9 cellular contexts compared by ENCODE assay signal in genomic region chr3:132536442-132537153, GRCh38.
A peak's percentile ranks its signal among the peaks of the same experiment; 100 is the strongest.
DNase-seq lines count a peak whose midpoint lies in the region; ATAC-seq and TF ChIP-seq lines count a peak whose summit lies in the region.
"Had no signal": no experiment of that assay in that cellular context is flagged by ENCODE, and none has a peak within 500 bp of the region (broad histone marks: within the 10 kb centered on the region; RNA-seq: fewer than 3 reads in every experiment).

No MANE protein-coding gene starts in this region.

- peaks cover 13% of the 10 kb centered on the region for H3K79me1 ChIP-seq in mesenchymal stem cell (replicated peaks; ENCODE audit: low read length, poor library complexity, severe bottlenecking)

- no peak overlapping the region for H2AFZ ChIP-seq in mesenchymal stem cell (ENCODE audit: low read depth, low read length)

- H3K14ac ChIP-seq in mesenchymal stem cell (ENCODE audit: low read length in 2 of 2): no peak overlapping the region

- H4K8ac ChIP-seq in mesenchymal stem cell (ENCODE audit: low read length): peak overlapping the region; percentile 57

- no peak overlapping the region for H2BK5ac ChIP-seq in mesenchymal stem cell (ENCODE audit: low read depth, low read length, poor library complexity, severe bottlenecking)

- H3K4ac ChIP-seq in mesenchymal stem cell (ENCODE audit: low read depth in 1 of 2, low read length in 2 of 2): peak overlapping the region in 1 of 2 experiments; percentile 31

- H3K36me3 ChIP-seq in mesenchymal stem cell (ENCODE audit: control insufficient read depth in 1 of 2, insufficient read depth in 2 of 2, low read depth in 1 of 2, low read length in 2 of 2) (peaks cover 20 to 80% of the 10 kb centered on the region in 2 experiments), prostate gland (no peaks in the 10 kb centered on the region)

- H3K9me3 Mint-ChIP-seq in activated naive CD8-positive, alpha-beta T cell treated with anti-CD3 and anti-CD28 coated beads, Interleukin-2, amount 50 U/mL, for 24 hours: no peaks in the 10 kb centered on the region

- no peak overlapping the region for H3K4me3 ChIP-seq in mesenchymal stem cell (ENCODE audit: insufficient read depth in 1 of 2, low read depth in 1 of 2, low read length in 2 of 2)
- H3K4me3 ChIP-seq in prostate gland: no peak overlapping the region

- peak; percentile 16 for ATAC-seq in HG03432 (IDR thresholded peaks at IDR 0.05; ENCODE audit: unreplicated experiment)
- peak; percentile 93 for ATAC-seq in activated naive CD8-positive, alpha-beta T cell treated with anti-CD3 and anti-CD28 coated beads, Interleukin-2, amount 50 U/mL, for 24 hours

- no peaks in the 10 kb centered on the region for H3K27me3 Mint-ChIP-seq in activated naive CD8-positive, alpha-beta T cell treated with anti-CD3 and anti-CD28 coated beads, Interleukin-2, amount 50 U/mL, for 24 hours

- DNase-seq in ELR (ENCODE audit: low read depth): peak; percentile 47
- DNase-seq in activated naive CD8-positive, alpha-beta T cell treated with anti-CD3 and anti-CD28 coated beads, Interleukin-2, amount 50 U/mL, for 24 hours: no peak
- DNase-seq in mesenchymal stem cell: peak; percentile 26
- DNase-seq in DMS153 treated with DMSO at 0.1 percent for 48 hours (lab: John Stamatoyannopoulos, UW; ENCODE audit: unreplicated experiment): no peak
- DNase-seq in prostate gland (ENCODE audit: low spot score): no peak
- no peak for DNase-seq in cortex of kidney (lab: John Stamatoyannopoulos, UW)
- no peak for DNase-seq in SKM-1 (lab: John Stamatoyannopoulos, UW; ENCODE audit: unreplicated experiment)

- H3K36me3 Mint-ChIP-seq in activated naive CD8-positive, alpha-beta T cell treated with anti-CD3 and anti-CD28 coated beads, Interleukin-2, amount 50 U/mL, for 24 hours (ENCODE audit: low read depth): peaks cover 35% of the 10 kb centered on the region

- H3K9ac ChIP-seq in mesenchymal stem cell (ENCODE audit: low read length): peak overlapping the region; percentile 85

- H3K4me1 ChIP-seq in mesenchymal stem cell (ENCODE audit: control insufficient read depth, insufficient read depth, low read depth, low read length) (peaks cover 7% of the 10 kb centered on the region), prostate gland (replicated peaks) (peaks cover 8% of the 10 kb centered on the region)

- no peak overlapping the region for H2BK120ac ChIP-seq in mesenchymal stem cell (ENCODE audit: low read depth, low read length)

- H3K27ac ChIP-seq in mesenchymal stem cell (ENCODE audit: low read length, poor library complexity, severe bottlenecking): no peak overlapping the region
- H3K27ac ChIP-seq in prostate gland: no peak overlapping the region
- H3K27ac ChIP-seq: neutrophil had no signal

- H3K4me2 ChIP-seq in mesenchymal stem cell (ENCODE audit: low read length, poor library complexity, severe bottlenecking): no peak overlapping the region

- WGBS in mesenchymal stem cell: 88% methylated on average over 3 of the region's 3 CpGs
- WGBS in prostate gland: 86% methylated on average over 3 of the region's 3 CpGs

- H3K27ac Mint-ChIP-seq in activated naive CD8-positive, alpha-beta T cell treated with anti-CD3 and anti-CD28 coated beads, Interleukin-2, amount 50 U/mL, for 24 hours: peak overlapping the region; percentile 83

- H3K27me3 ChIP-seq in mesenchymal stem cell (ENCODE audit: control insufficient read depth in 1 of 2, insufficient read depth in 1 of 2, low read length in 2 of 2): no peaks in the 10 kb centered on the region
- H3K27me3 ChIP-seq in prostate gland (replicated peaks; ENCODE audit: insufficient read depth): no peaks in the 10 kb centered on the region
- H3K27me3 ChIP-seq: neutrophil had no signal

- TF ChIP-seq CTCF in prostate gland (IDR thresholded peaks at IDR 0.05): no peak

- peaks cover 32% of the 10 kb centered on the region for H3K4me1 Mint-ChIP-seq in activated naive CD8-positive, alpha-beta T cell treated with anti-CD3 and anti-CD28 coated beads, Interleukin-2, amount 50 U/mL, for 24 hours

- peak overlapping the region; percentile 69 for H4K91ac ChIP-seq in mesenchymal stem cell (ENCODE audit: low read length)

- intact Hi-C loops in prostate gland (cut with DNase I): no loop called here

- H2AK5ac ChIP-seq in mesenchymal stem cell (ENCODE audit: low read length, severe bottlenecking): peak overlapping the region; percentile 17

- peak overlapping the region; percentile 37 to 76 for H3K18ac ChIP-seq in mesenchymal stem cell (ENCODE audit: low read depth in 1 of 2, low read length in 2 of 2)

- no peak for TF ChIP-seq POLR2A in prostate gland (IDR thresholded peaks at IDR 0.05)

- H2BK12ac ChIP-seq in mesenchymal stem cell (ENCODE audit: low read length in 2 of 2): peak overlapping the region; percentile 17 to 24

- H3K23ac ChIP-seq in mesenchymal stem cell (ENCODE audit: low read length in 2 of 2): no peak overlapping the region

- H3K4me3 Mint-ChIP-seq in activated naive CD8-positive, alpha-beta T cell treated with anti-CD3 and anti-CD28 coated beads, Interleukin-2, amount 50 U/mL, for 24 hours: no peak overlapping the region

- no peaks in the 10 kb centered on the region for H3K9me3 ChIP-seq in mesenchymal stem cell (ENCODE audit: control insufficient read depth, low read length)
- no peaks in the 10 kb centered on the region for H3K9me3 ChIP-seq in prostate gland
- H3K9me3 ChIP-seq: neutrophil had no signal

- no peak overlapping the region for H2BK15ac ChIP-seq in mesenchymal stem cell (ENCODE audit: low read depth, poor library complexity, severe bottlenecking)

Comparison
In these comparisons a context has a peak if more than half of its experiments do, and no peak if none do; other contexts are left out.
1. DNase-seq: peak in ELR (single experiment) and mesenchymal stem cell (single experiment); none in activated naive CD8-positive, alpha-beta T cell treated with anti-CD3 and anti-CD28 coated beads, Interleukin-2, amount 50 U/mL, for 24 hours (single experiment), DMS153 treated with DMSO at 0.1 percent for 48 hours (single experiment), prostate gland (single experiment), cortex of kidney (single experiment) and SKM-1 (single experiment).